7 cellular contexts compared by ENCODE assay signal in genomic region chr21:10342261-10342956, GRCh38.
DNase-seq lines count a peak whose midpoint lies in the region; ATAC-seq, FAIRE-seq and TF ChIP-seq lines count a peak whose summit lies in the region.
"Not testable (repeated sequence)": the region's sequence is repeated elsewhere in the genome, so short reads cannot be mapped to it uniquely, and the experiment has no call there.

No MANE protein-coding gene starts in this region.

- H3K79me2 ChIP-seq in HepG2 (ENCODE audit: insufficient read depth, low read length): not testable (repeated sequence)

- peak; percentile 82 for ATAC-seq in GM18868 (IDR thresholded peaks at IDR 0.05; ENCODE audit: unreplicated experiment)
- peak; percentile 42 for ATAC-seq in HG02938 (IDR thresholded peaks at IDR 0.05; ENCODE audit: unreplicated experiment)
- ATAC-seq in Panc1: peak; percentile 96
- peak; percentile 77 for ATAC-seq in activated CD8-positive, alpha-beta T cell treated with anti-CD3 and anti-CD28 coated beads for 36 hours
- ATAC-seq in foreskin keratinocyte: peak; percentile 12
- peak; percentile 49 for ATAC-seq in HepG2
- ATAC-seq in psoas muscle: peak; percentile 10 to 68 (median 52)

- H3K27me3 Mint-ChIP-seq in activated CD8-positive, alpha-beta T cell treated with anti-CD3 and anti-CD28 coated beads for 36 hours: not testable (repeated sequence)

- TF ChIP-seq EP300 in HepG2 (IDR thresholded peaks at IDR 0.05; ENCODE audit: low read depth in 2 of 2, low read length in 2 of 2); HepG2 (CRISPR knock-in tag; IDR thresholded peaks at IDR 0.05; ENCODE audit: borderline replicate concordance): not testable (repeated sequence)

- H3K36me3 ChIP-seq in Panc1 (ENCODE audit: control insufficient read depth, insufficient read depth, low read length); HepG2 (replicated peaks in 1 of 2; ENCODE audit: control insufficient read depth in 1 of 2, insufficient read depth in 2 of 2, low read length in 2 of 2); psoas muscle (ENCODE audit: insufficient read depth in 1 of 2, low read depth in 1 of 2): not testable (repeated sequence)

- H3K9ac ChIP-seq in HepG2 (ENCODE audit: insufficient read depth, low read depth, low read length): not testable (repeated sequence)

- H2AFZ ChIP-seq in HepG2 (ENCODE audit: low read length): not testable (repeated sequence)

- intact Hi-C loops in Panc1 (cut with micrococcal nuclease; ENCODE audit: unreplicated experiment); activated CD8-positive, alpha-beta T cell treated with anti-CD3 and anti-CD28 coated beads for 36 hours (cut with micrococcal nuclease); HepG2 (cut with micrococcal nuclease; ENCODE audit: unreplicated experiment); psoas muscle (cut with DNase I): not testable (repeated sequence)

- not testable (repeated sequence) for H3K27ac Mint-ChIP-seq in activated CD8-positive, alpha-beta T cell treated with anti-CD3 and anti-CD28 coated beads for 36 hours

- not testable (repeated sequence) for H3K27me3 ChIP-seq in Panc1 (ENCODE audit: control insufficient read depth, insufficient read depth, low read length); foreskin keratinocyte; HepG2 (ENCODE audit: control insufficient read depth in 1 of 2, insufficient read depth in 2 of 2, low read length in 2 of 2); psoas muscle (ENCODE audit: insufficient read depth in 3 of 3, low read length in 2 of 3)

- 50% methylated on average over 23 of the region's 46 CpGs for WGBS in HepG2 (ENCODE audit: low lambda C conversion rate)
- 68 to 73% (median 72%) methylated on average over 22 to 27 of the region's 46 CpGs for WGBS in psoas muscle, 3 donors

- not testable (repeated sequence) for H3K9me3 ChIP-seq in Panc1 (ENCODE audit: control insufficient read depth, insufficient read depth, low read depth, low read length); psoas muscle
- H3K9me3 ChIP-seq in HepG2 (ENCODE audit: low read length): peaks cover 85% of the 10 kb centered on the region

- not testable (repeated sequence) for H3K4me3 Mint-ChIP-seq in activated CD8-positive, alpha-beta T cell treated with anti-CD3 and anti-CD28 coated beads for 36 hours

- not testable (repeated sequence) for H4K20me1 ChIP-seq in HepG2 (ENCODE audit: insufficient read depth, low read length)

- TF ChIP-seq CTCF in Panc1 (IDR thresholded peaks at IDR 0.05); activated CD8-positive, alpha-beta T cell treated with anti-CD3 and anti-CD28 coated beads for 36 hours (IDR thresholded peaks at IDR 0.05); foreskin keratinocyte (conservative IDR thresholded peaks at IDR 0.05); HepG2 (CRISPR knock-in tag; IDR thresholded peaks at IDR 0.05); psoas muscle (IDR thresholded peaks at IDR 0.05): not testable (repeated sequence)

- BruUV-seq in Panc1 (replicated peaks; lab: Mats Ljungman, UMichigan); HepG2 (replicated peaks; lab: Mats Ljungman, UMichigan): not testable (repeated sequence)

- TF ChIP-seq POLR2A in HepG2 (IDR thresholded peaks at IDR 0.05; ENCODE audit: insufficient read depth in 1 of 2, low read depth in 2 of 2, low read length in 2 of 2): not testable (repeated sequence)

- in situ Hi-C loops in Panc1 (cut with HindIII; ENCODE audit: low pct_unique_long_range_greater_than_20kb, low sequenced_read_pairs); HepG2 (cut with HindIII; ENCODE audit: extremely low pct_ligation_motif_present, low pct_unique_long_range_greater_than_20kb): not testable (repeated sequence)

- not testable (repeated sequence) for H3K27ac ChIP-seq in Panc1 (ENCODE audit: low read length); foreskin keratinocyte; HepG2 (ENCODE audit: extremely low read length, insufficient read depth, low read length); psoas muscle

- POLR2A ChIA-PET in Panc1 (lab: Charles Lee); activated CD8-positive, alpha-beta T cell treated with anti-CD3 and anti-CD28 coated beads for 36 hours (lab: Charles Lee); HepG2 (lab: Yijun Ruan, JAX): not testable (repeated sequence)

- not testable (repeated sequence) for H3K4me1 Mint-ChIP-seq in activated CD8-positive, alpha-beta T cell treated with anti-CD3 and anti-CD28 coated beads for 36 hours (ENCODE audit: low read depth)

- not testable (repeated sequence) for DNase-seq in Panc1 (ENCODE audit: low read depth, low spot score); activated CD8-positive, alpha-beta T cell treated with anti-CD3 and anti-CD28 coated beads for 36 hours; foreskin keratinocyte; HepG2 (ENCODE audit: low spot score); psoas muscle

- H3K4me3 ChIP-seq in Panc1 (ENCODE audit: low read depth in 2 of 2, low read length in 2 of 2): peak overlapping the region; percentile 19 to 35
- H3K4me3 ChIP-seq in HepG2 (replicated peaks in 1 of 3; ENCODE audit: insufficient read depth in 1 of 3, low read depth in 2 of 3, low read length in 3 of 3); psoas muscle: not testable (repeated sequence)

- not testable (repeated sequence) for FAIRE-seq in HepG2 (lab: Jason Lieb, UNC)

- not testable (repeated sequence) for H3K4me1 ChIP-seq in Panc1 (ENCODE audit: control insufficient read depth, insufficient read depth, low read length); foreskin keratinocyte; HepG2 (ENCODE audit: insufficient read depth, low read length); psoas muscle

- CTCF ChIA-PET in Panc1 (lab: Charles Lee); activated CD8-positive, alpha-beta T cell treated with anti-CD3 and anti-CD28 coated beads for 36 hours (lab: Charles Lee); HepG2 (lab: Yijun Ruan, JAX; ENCODE audit: low intra/inter-chr PET ratio, low total read pairs): not testable (repeated sequence)

- not testable (repeated sequence) for H3K36me3 Mint-ChIP-seq in activated CD8-positive, alpha-beta T cell treated with anti-CD3 and anti-CD28 coated beads for 36 hours (ENCODE audit: low read depth)

- not testable (repeated sequence) for H3K4me2 ChIP-seq in HepG2 (ENCODE audit: low read depth, low read length)

- TF ChIP-seq RAD21 in HepG2 (CRISPR knock-in tag; IDR thresholded peaks at IDR 0.05): not testable (repeated sequence)

- peaks cover 44% of the 10 kb centered on the region for H3K9me3 Mint-ChIP-seq in activated CD8-positive, alpha-beta T cell treated with anti-CD3 and anti-CD28 coated beads for 36 hours

Comparison
In these comparisons a context has a peak if more than half of its experiments do, and no peak if none do; other contexts are left out.
1. ATAC-seq: peak in every context shown above with its lines; median percentile 96 in Panc1; 82 in GM18868; 77 in activated CD8-positive, alpha-beta T cell treated with anti-CD3 and anti-CD28 coated beads for 36 hours; 52 in psoas muscle; 49 in HepG2; 42 in HG02938; 12 in foreskin keratinocyte.